ENCODE assay signal across 14 cellular contexts in the genomic region with DNA sequence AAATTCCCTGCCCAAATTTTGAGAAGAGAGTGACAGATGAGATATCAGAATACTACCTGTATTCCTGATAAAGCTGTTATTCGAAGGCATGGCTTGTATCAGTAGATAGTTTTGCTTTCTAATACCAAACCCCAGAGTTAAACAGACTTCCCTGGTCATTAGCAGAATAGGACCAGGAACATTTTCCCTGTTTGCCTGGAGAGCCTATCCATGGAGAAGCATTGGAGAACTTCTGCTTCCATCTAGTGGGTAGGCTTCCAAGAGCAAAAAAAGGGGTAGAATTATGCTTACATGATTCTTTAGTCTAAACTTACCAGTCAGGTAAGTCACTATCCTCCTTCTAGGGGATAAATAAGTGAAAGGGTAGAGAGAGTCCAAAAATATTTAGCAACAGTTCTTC. TPM values are rescaled to one million over a fixed set of nuclear protein-coding genes. Genes with fewer than 3 reads are reported as not detected.
DNase-seq lines count a peak whose midpoint lies in the region; ATAC-seq and TF ChIP-seq lines count a peak whose summit lies in the region.
"Had no signal": no experiment of that assay in that cellular context is flagged by ENCODE, and none has a peak within 500 bp of the region (broad histone marks: within the 10 kb centered on the region; RNA-seq: fewer than 3 reads in every experiment).

No MANE protein-coding gene starts in this region.

- H3K4me1 ChIP-seq in left ventricle myocardium inferior = peaks cover 24% of the 10 kb centered on the region
- peaks cover 0 to 4% (median 0%) of the 10 kb centered on the region in 4 donors for H3K4me1 ChIP-seq in liver (ENCODE audit: control insufficient read depth in 4 of 4, insufficient read depth in 4 of 4, low read length in 3 of 4)

- ATAC-seq in left cardiac atrium = no peak
- ATAC-seq: GM12878 had no signal

- H3K9ac ChIP-seq in liver (ENCODE audit: low read depth in 1 of 2, low read length in 2 of 2) = no peak overlapping the region
- H3K9ac ChIP-seq: BLaER1 treated with 17β-estradiol and CSF1 and Interleukin-3, amounts not matched to agents 10 nM and 100 nM; GM23248 had no signal

- TF ChIP-seq POLR2A in erythroblast (IDR thresholded peaks at IDR 0.05; ENCODE audit: low read length) = no peak

- H3K27ac Mint-ChIP-seq in activated CD4-positive, alpha-beta T cell treated with anti-CD3 and anti-CD28 coated beads, Interleukin-2, amount 10 ng/mL, durations not matched to agents 7 days and 5 days = no peak overlapping the region

- no peaks in the 10 kb centered on the region for H3K27me3 Mint-ChIP-seq in activated CD4-positive, alpha-beta T cell treated with anti-CD3 and anti-CD28 coated beads, Interleukin-2, amount 10 ng/mL, durations not matched to agents 7 days and 5 days
- H3K27me3 Mint-ChIP-seq: CD4-positive, CD25-positive, alpha-beta regulatory T cell had no signal

- peaks cover 40% of the 10 kb centered on the region for H3K4me1 Mint-ChIP-seq in activated CD4-positive, alpha-beta T cell treated with anti-CD3 and anti-CD28 coated beads, Interleukin-2, amount 10 ng/mL, durations not matched to agents 7 days and 5 days

- CTCF ChIA-PET in activated CD4-positive, alpha-beta T cell treated with anti-CD3 and anti-CD28 coated beads, Interleukin-2, amount 10 ng/mL, durations not matched to agents 7 days and 5 days (lab: Charles Lee) = no interaction called here

- DNase-seq in left ventricle myocardium inferior (no peak), left cardiac atrium (no peak), erythroblast (lab: John Stamatoyannopoulos, UW) (peak; percentile 20 to 41), amniotic stem cell (lab: John Stamatoyannopoulos, UW) (no peak), NCI-H2081 (lab: John Stamatoyannopoulos, UW) (no peak), NCI-H82 (lab: John Stamatoyannopoulos, UW) (no peak)
- DNase-seq in activated CD4-positive, alpha-beta T cell treated with anti-CD3 and anti-CD28 coated beads, Interleukin-2, amount 10 ng/mL, durations not matched to agents 7 days and 5 days = no peak
- DNase-seq: ACHN; CD4-positive, CD25-positive, alpha-beta regulatory T cell; DMS53; GM23248 had no signal

- H3K27me3 ChIP-seq in left ventricle myocardium inferior (ENCODE audit: low read depth) (no peaks in the 10 kb centered on the region), liver (ENCODE audit: control insufficient read depth in 4 of 4, insufficient read depth in 4 of 4, low read length in 3 of 4) (no peaks in the 10 kb centered on the region)
- H3K27me3 ChIP-seq: BLaER1 treated with 17β-estradiol and CSF1 and Interleukin-3, amounts not matched to agents 10 nM and 100 nM had no signal

- no peak overlapping the region for H3K4me3 Mint-ChIP-seq in activated CD4-positive, alpha-beta T cell treated with anti-CD3 and anti-CD28 coated beads, Interleukin-2, amount 10 ng/mL, durations not matched to agents 7 days and 5 days
- H3K4me3 Mint-ChIP-seq: CD4-positive, CD25-positive, alpha-beta regulatory T cell had no signal

- H3K9me3 Mint-ChIP-seq in activated CD4-positive, alpha-beta T cell treated with anti-CD3 and anti-CD28 coated beads, Interleukin-2, amount 10 ng/mL, durations not matched to agents 7 days and 5 days = peaks cover 26% of the 10 kb centered on the region

- H3K36me3 ChIP-seq in left ventricle myocardium inferior = no peaks in the 10 kb centered on the region
- no peaks in the 10 kb centered on the region for H3K36me3 ChIP-seq in liver (ENCODE audit: control insufficient read depth in 4 of 4, insufficient read depth in 3 of 4, low read depth in 1 of 4, low read length in 3 of 4)

- POLR2A ChIA-PET in activated CD4-positive, alpha-beta T cell treated with anti-CD3 and anti-CD28 coated beads, Interleukin-2, amount 10 ng/mL, durations not matched to agents 7 days and 5 days (lab: Charles Lee) = no interaction called here

- no peak overlapping the region for H3K4me3 ChIP-seq in left ventricle myocardium inferior
- no peak overlapping the region for H3K4me3 ChIP-seq in liver (ENCODE audit: low read depth in 1 of 3, low read length in 3 of 3)
- H3K4me3 ChIP-seq: BLaER1 treated with 17β-estradiol and CSF1 and Interleukin-3, amounts not matched to agents 10 nM and 100 nM; GM12878; GM23248 had no signal

- TF ChIP-seq CTCF in left ventricle myocardium inferior (IDR thresholded peaks at IDR 0.05; ENCODE audit: borderline replicate concordance) (no peak), liver (IDR thresholded peaks at IDR 0.05; ENCODE audit: low read depth, low read length, missing input control) (no peak)

- no peaks in the 10 kb centered on the region for H3K9me3 ChIP-seq in left ventricle myocardium inferior (replicated peaks)
- no peaks in the 10 kb centered on the region for H3K9me3 ChIP-seq in liver (ENCODE audit: control insufficient read depth in 4 of 4, low read length in 3 of 4)

- peak overlapping the region; percentile 55 for H3K27ac ChIP-seq in left ventricle myocardium inferior (replicated peaks)
- H3K27ac ChIP-seq in liver (ENCODE audit: low read depth in 1 of 2, low read length in 2 of 2) = no peak overlapping the region
- H3K27ac ChIP-seq: BLaER1 treated with 17β-estradiol and CSF1 and Interleukin-3, amounts not matched to agents 10 nM and 100 nM; GM23248 had no signal

- intact Hi-C loops in left ventricle myocardium inferior (cut with micrococcal nuclease) = no loop called here
- intact Hi-C loops in left cardiac atrium (cut with DNase I) = loop anchor here in 1 of 2 donors (10.0 kb wide), 1 partner anchor 117 kb away; no protein-coding TSS in a partner anchor

- H3K36me3 Mint-ChIP-seq in activated CD4-positive, alpha-beta T cell treated with anti-CD3 and anti-CD28 coated beads, Interleukin-2, amount 10 ng/mL, durations not matched to agents 7 days and 5 days (ENCODE audit: low read depth) = peaks cover 89% of the 10 kb centered on the region

- 83% methylated on average over 1 of the region's 1 CpG for WGBS in liver

- peak; percentile 49 to 52 for TF ChIP-seq RAD21 in liver (IDR thresholded peaks at IDR 0.05)

TF ChIP-seq in liver, 16 proteins besides CTCF, POLR2A, EP300 and RAD21:
- TF ChIP-seq, protein P1, sequence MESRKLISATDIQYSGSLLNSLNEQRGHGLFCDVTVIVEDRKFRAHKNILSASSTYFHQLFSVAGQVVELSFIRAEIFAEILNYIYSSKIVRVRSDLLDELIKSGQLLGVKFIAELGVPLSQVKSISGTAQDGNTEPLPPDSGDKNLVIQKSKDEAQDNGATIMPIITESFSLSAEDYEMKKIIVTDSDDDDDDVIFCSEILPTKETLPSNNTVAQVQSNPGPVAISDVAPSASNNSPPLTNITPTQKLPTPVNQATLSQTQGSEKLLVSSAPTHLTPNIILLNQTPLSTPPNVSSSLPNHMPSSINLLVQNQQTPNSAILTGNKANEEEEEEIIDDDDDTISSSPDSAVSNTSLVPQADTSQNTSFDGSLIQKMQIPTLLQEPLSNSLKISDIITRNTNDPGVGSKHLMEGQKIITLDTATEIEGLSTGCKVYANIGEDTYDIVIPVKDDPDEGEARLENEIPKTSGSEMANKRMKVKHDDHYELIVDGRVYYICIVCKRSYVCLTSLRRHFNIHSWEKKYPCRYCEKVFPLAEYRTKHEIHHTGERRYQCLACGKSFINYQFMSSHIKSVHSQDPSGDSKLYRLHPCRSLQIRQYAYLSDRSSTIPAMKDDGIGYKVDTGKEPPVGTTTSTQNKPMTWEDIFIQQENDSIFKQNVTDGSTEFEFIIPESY (IDR thresholded peaks at IDR 0.05) = no peak
- TF ChIP-seq HNF4G (IDR thresholded peaks at IDR 0.05) (no peak), YY1 (IDR thresholded peaks at IDR 0.05) (no peak), TAF1 (conservative IDR thresholded peaks at IDR 0.05) (no peak), RXRA (IDR thresholded peaks at IDR 0.05) (no peak), FOXA2 (IDR thresholded peaks at IDR 0.05) (no peak), JUND (IDR thresholded peaks at IDR 0.05) (no peak), HNF4A (conservative IDR thresholded peaks at IDR 0.05) (no peak), GABPA (IDR thresholded peaks at IDR 0.05 in 1 of 2, conservative IDR thresholded peaks at IDR 0.05 in 1 of 2) (no peak), NR2F2 (IDR thresholded peaks at IDR 0.05) (no peak)
- TF ChIP-seq, protein P2, sequence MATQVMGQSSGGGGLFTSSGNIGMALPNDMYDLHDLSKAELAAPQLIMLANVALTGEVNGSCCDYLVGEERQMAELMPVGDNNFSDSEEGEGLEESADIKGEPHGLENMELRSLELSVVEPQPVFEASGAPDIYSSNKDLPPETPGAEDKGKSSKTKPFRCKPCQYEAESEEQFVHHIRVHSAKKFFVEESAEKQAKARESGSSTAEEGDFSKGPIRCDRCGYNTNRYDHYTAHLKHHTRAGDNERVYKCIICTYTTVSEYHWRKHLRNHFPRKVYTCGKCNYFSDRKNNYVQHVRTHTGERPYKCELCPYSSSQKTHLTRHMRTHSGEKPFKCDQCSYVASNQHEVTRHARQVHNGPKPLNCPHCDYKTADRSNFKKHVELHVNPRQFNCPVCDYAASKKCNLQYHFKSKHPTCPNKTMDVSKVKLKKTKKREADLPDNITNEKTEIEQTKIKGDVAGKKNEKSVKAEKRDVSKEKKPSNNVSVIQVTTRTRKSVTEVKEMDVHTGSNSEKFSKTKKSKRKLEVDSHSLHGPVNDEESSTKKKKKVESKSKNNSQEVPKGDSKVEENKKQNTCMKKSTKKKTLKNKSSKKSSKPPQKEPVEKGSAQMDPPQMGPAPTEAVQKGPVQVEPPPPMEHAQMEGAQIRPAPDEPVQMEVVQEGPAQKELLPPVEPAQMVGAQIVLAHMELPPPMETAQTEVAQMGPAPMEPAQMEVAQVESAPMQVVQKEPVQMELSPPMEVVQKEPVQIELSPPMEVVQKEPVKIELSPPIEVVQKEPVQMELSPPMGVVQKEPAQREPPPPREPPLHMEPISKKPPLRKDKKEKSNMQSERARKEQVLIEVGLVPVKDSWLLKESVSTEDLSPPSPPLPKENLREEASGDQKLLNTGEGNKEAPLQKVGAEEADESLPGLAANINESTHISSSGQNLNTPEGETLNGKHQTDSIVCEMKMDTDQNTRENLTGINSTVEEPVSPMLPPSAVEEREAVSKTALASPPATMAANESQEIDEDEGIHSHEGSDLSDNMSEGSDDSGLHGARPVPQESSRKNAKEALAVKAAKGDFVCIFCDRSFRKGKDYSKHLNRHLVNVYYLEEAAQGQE (IDR thresholded peaks at IDR 0.05) = no peak
- TF ChIP-seq, protein P3, sequence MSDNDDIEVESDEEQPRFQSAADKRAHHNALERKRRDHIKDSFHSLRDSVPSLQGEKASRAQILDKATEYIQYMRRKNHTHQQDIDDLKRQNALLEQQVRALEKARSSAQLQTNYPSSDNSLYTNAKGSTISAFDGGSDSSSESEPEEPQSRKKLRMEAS (IDR thresholded peaks at IDR 0.05) = no peak

RNA-seq across cellular contexts. Expression of a gene that starts 14.2 kb away (rescaled TPM):
- total RNA-seq in left ventricle myocardium inferior (5.9 TPM), left cardiac atrium (10 to 100 TPM; 17.8 to 18.7 TPM), liver (10 to 100 TPM; 31.7 to 43.1 TPM)
- polyA plus RNA-seq in liver = 10 to 100 TPM; 11.3 to 11.7 TPM
- 100 to 1,000 TPM in 1 of 2 experiments, 10 to 100 TPM in 1; 96.6 to 101 TPM for total RNA-seq in activated CD4-positive, alpha-beta T cell treated with anti-CD3 and anti-CD28 coated beads, Interleukin-2, amount 10 ng/mL, durations not matched to agents 7 days and 5 days
- total RNA-seq: GM23248 had no signal
- polyA plus RNA-seq: GM23248 had no signal

Comparison
In these comparisons a context has a peak if more than half of its experiments do, and no peak if none do; other contexts are left out.
1. DNase-seq: peak in erythroblast (2 of 2); none in left ventricle myocardium inferior (single experiment), left cardiac atrium (single experiment), amniotic stem cell (single experiment), activated CD4-positive, alpha-beta T cell treated with anti-CD3 and anti-CD28 coated beads, Interleukin-2, amount 10 ng/mL, durations not matched to agents 7 days and 5 days (single experiment), NCI-H2081 (0 of 2) and NCI-H82 (single experiment).